In genomic region chr16:19094542-19095365, GRCh38 we compare ENCODE assay signal across 1 cellular context.
TF ChIP-seq lines count a peak whose summit lies in the region.

No MANE protein-coding gene starts in this region.

TF ChIP-seq in endothelial cell of umbilical vein, 7 proteins besides CTCF, POLR2A, EP300 and RAD21 (continued from another document):
- TF ChIP-seq EZH2 (IDR thresholded peaks at IDR 0.05; ENCODE audit: borderline replicate concordance, low read depth, low read length, severe bottlenecking) (no peak), FOS (IDR thresholded peaks at IDR 0.05; ENCODE audit: borderline replicate concordance, insufficient read depth, low read length) (no peak), MAX (IDR thresholded peaks at IDR 0.05; ENCODE audit: insufficient read depth, insufficient read length) (no peak), JUN (IDR thresholded peaks at IDR 0.05; ENCODE audit: borderline replicate concordance, insufficient read depth, insufficient read length, low read depth) (no peak)
